9 cellular contexts compared by ENCODE assay signal in genomic region chr16:351804-352520, GRCh38. TPM values are rescaled to one million over a fixed set of nuclear protein-coding genes. Genes with fewer than 3 reads are reported as not detected.
DNase-seq lines count a peak whose midpoint lies in the region; FAIRE-seq and TF ChIP-seq lines count a peak whose summit lies in the region.
"Had no signal": no experiment of that assay in that cellular context is flagged by ENCODE, and none has a peak within 500 bp of the region (broad histone marks: within the 10 kb centered on the region; RNA-seq: fewer than 3 reads in every experiment).

No MANE protein-coding gene starts in this region.

- POLR2A ChIA-PET in OCI-LY7 (lab: Charles Lee): interaction anchor here (0.5 to 1.4 kb wide), 7 partner anchors 20 to 1522 kb away, joined by 3 to 8 read pairs (median 3); no protein-coding TSS in a partner anchor

- WGBS in mesodermal cell (ENCODE audit: insufficient coverage in 2 of 2), 2 experiments: 0% methylated on average over 53 to 76 of the region's 95 CpGs

- no peaks in the 10 kb centered on the region for H4K20me1 ChIP-seq in OCI-LY7 (ENCODE audit: insufficient read depth, low read length)

- H3K9me3 Mint-ChIP-seq in dendritic cell treated with granulocyte-macrophage colony-stimulating factor and Interleukin-4, amounts not matched to agents 40 ng/mL and 50 ng/mL, for 4 days: no peaks in the 10 kb centered on the region

- TF ChIP-seq CTCF in HFF-Myc (IDR thresholded peaks at IDR 0.05; ENCODE audit: low read depth, low read length, missing control alignments) (no peak), OCI-LY7 (conservative IDR thresholded peaks at IDR 0.05; ENCODE audit: low read length) (no peak), uterus (IDR thresholded peaks at IDR 0.05) (no peak), D721Med (IDR thresholded peaks at IDR 0.05; ENCODE audit: insufficient read depth, missing control alignments) (no peak)

- H3K36me3 ChIP-seq in OCI-LY7 (ENCODE audit: insufficient read depth, low read length) (peaks cover 12% of the 10 kb centered on the region), mesodermal cell (ENCODE audit: control insufficient read depth, insufficient read depth, low read length) (peaks cover 18% of the 10 kb centered on the region), uterus (no peaks in the 10 kb centered on the region)

- H3K4me3 ChIP-seq in HFF-Myc (replicated peaks; ENCODE audit: low read depth, low read length) (peak overlapping the region; percentile 75), OCI-LY7 (ENCODE audit: low read depth, low read length, poor library complexity, severe bottlenecking) (peak overlapping the region; percentile 96), mesodermal cell (ENCODE audit: extremely low read depth, insufficient read depth, low read length, poor library complexity, severe bottlenecking) (peak overlapping the region; percentile 69), uterus (peak overlapping the region; percentile 30 to 79)

- H3K9me2 ChIP-seq in OCI-LY7 (ENCODE audit: insufficient read depth, low read length): no peaks in the 10 kb centered on the region

- CTCF ChIA-PET in OCI-LY7 (lab: Charles Lee; ENCODE audit: unreplicated experiment): interaction anchor here (0.6 kb wide), 2 partner anchors 116 to 246 kb away, joined by 3 to 6 read pairs; no protein-coding TSS in a partner anchor

- intact Hi-C loops in OCI-LY7 (cut with micrococcal nuclease; ENCODE audit: unreplicated experiment): loop anchor here (2.0 kb wide), 1 partner anchor 117 kb away; the partner anchor contains the start of gene FAM234A
- intact Hi-C loops in dendritic cell treated with granulocyte-macrophage colony-stimulating factor and Interleukin-4, amounts not matched to agents 40 ng/mL and 50 ng/mL, for 4 days (cut with micrococcal nuclease): loop anchor here (1.0 to 5.0 kb wide), 2 partner anchors 35 to 117 kb away; no protein-coding TSS in a partner anchor
- intact Hi-C loops in uterus (cut with DNase I; ENCODE audit: low total_unique reads): no loop called here

- H2AFZ ChIP-seq in OCI-LY7 (ENCODE audit: low read length): peak overlapping the region; percentile 58; the same call in 1 of the 2 replicates

- DNase-seq in NCI-H2227 (lab: John Stamatoyannopoulos, UW; ENCODE audit: unreplicated experiment): peak; percentile 59
- no peak for DNase-seq in NCI-H2227 treated with DMSO at 0.1 percent for 48 hours (lab: John Stamatoyannopoulos, UW)
- no peak for DNase-seq in HFF-Myc (ENCODE audit: extremely low read depth, low read depth)
- no peak for DNase-seq in OCI-LY7 (ENCODE audit: low spot score)
- peak in 1 of 2 donors; percentile 47 for DNase-seq in uterus
- no peak for DNase-seq in D721Med (ENCODE audit: insufficient read length, low spot score)

- peak overlapping the region; percentile 98 for H3K4me2 ChIP-seq in OCI-LY7 (ENCODE audit: low read length)

- peaks cover 17% of the 10 kb centered on the region for H3K36me3 Mint-ChIP-seq in dendritic cell treated with granulocyte-macrophage colony-stimulating factor and Interleukin-4, amounts not matched to agents 40 ng/mL and 50 ng/mL, for 4 days (ENCODE audit: low read depth)

- H3K27ac ChIP-seq in OCI-LY7 (ENCODE audit: low read depth, low read length, poor library complexity, severe bottlenecking): no peak overlapping the region
- H3K27ac ChIP-seq in mesodermal cell (ENCODE audit: low read depth, low read length, severe bottlenecking): no peak overlapping the region
- peak overlapping the region; percentile 71 to 78 for H3K27ac ChIP-seq in uterus

- H3K9me3 ChIP-seq in OCI-LY7 (ENCODE audit: low read length) (no peaks in the 10 kb centered on the region), mesodermal cell (ENCODE audit: control insufficient read depth, low read length) (no peaks in the 10 kb centered on the region), uterus (no peaks in the 10 kb centered on the region)

- no peak for FAIRE-seq in D721Med (lab: Jason Lieb, UNC)
- FAIRE-seq: G401.6 had no signal

- TF ChIP-seq POLR2A in uterus (IDR thresholded peaks at IDR 0.05): no peak

- no peaks in the 10 kb centered on the region for H3K27me3 ChIP-seq in uterus

- BruUV-seq in OCI-LY7 (replicated peaks; lab: Mats Ljungman, UMichigan): no TSS peak

- H3K27ac Mint-ChIP-seq in dendritic cell treated with granulocyte-macrophage colony-stimulating factor and Interleukin-4, amounts not matched to agents 40 ng/mL and 50 ng/mL, for 4 days: peak overlapping the region; percentile 37

- no peaks in the 10 kb centered on the region for H3K27me3 Mint-ChIP-seq in dendritic cell treated with granulocyte-macrophage colony-stimulating factor and Interleukin-4, amounts not matched to agents 40 ng/mL and 50 ng/mL, for 4 days

- H3K4me3 Mint-ChIP-seq in dendritic cell treated with granulocyte-macrophage colony-stimulating factor and Interleukin-4, amounts not matched to agents 40 ng/mL and 50 ng/mL, for 4 days: peak overlapping the region; percentile 73

- peaks cover 9% of the 10 kb centered on the region; the same call in 1 of the 2 replicates for H3K79me2 ChIP-seq in OCI-LY7 (ENCODE audit: insufficient read depth, low read depth, low read length)

- H3K4me1 Mint-ChIP-seq in dendritic cell treated with granulocyte-macrophage colony-stimulating factor and Interleukin-4, amounts not matched to agents 40 ng/mL and 50 ng/mL, for 4 days (ENCODE audit: low read depth): peaks cover 46% of the 10 kb centered on the region

- peaks cover 22% of the 10 kb centered on the region for H3K4me1 ChIP-seq in OCI-LY7 (ENCODE audit: insufficient read depth, low read length, poor library complexity, severe bottlenecking)
- H3K4me1 ChIP-seq in mesodermal cell (ENCODE audit: control insufficient read depth, insufficient read depth, low read length, poor library complexity, severe bottlenecking): peaks cover 21% of the 10 kb centered on the region
- peaks cover 0 to 6% of the 10 kb centered on the region in 2 donors for H3K4me1 ChIP-seq in uterus

RNA-seq across cellular contexts. Expression of gene AXIN1, which starts 0.6 kb away (rescaled TPM):
- total RNA-seq in OCI-LY7 (2014; rRNA removed; shearing (Covaris generic)): 30.3 and 30.6 TPM in 2 replicates
- 29.0 and 29.8 TPM in 2 replicates for total RNA-seq in OCI-LY7 (2022)
- polyA plus RNA-seq in mesodermal cell (2013, experiment 1 of 2): 20.5 TPM
- polyA plus RNA-seq in mesodermal cell (2013, experiment 2 of 2): 20.3 TPM
- 10 to 100 TPM in 3 of 4 donors, 1 to 10 TPM in 1; 6.2 to 23.6 (median 19.9) TPM for total RNA-seq in uterus

RNA-seq across cellular contexts. Expression of gene MRPL28, which starts 18.4 kb away (rescaled TPM):
- 113 and 134 TPM in 2 replicates for total RNA-seq in OCI-LY7 (2014; rRNA removed; shearing (Covaris generic))
- 78.1 and 84.6 TPM in 2 replicates for total RNA-seq in OCI-LY7 (2022)
- 82.8 TPM for polyA plus RNA-seq in mesodermal cell (2013, experiment 1 of 2)
- 81.9 TPM for polyA plus RNA-seq in mesodermal cell (2013, experiment 2 of 2)
- total RNA-seq in uterus: 10 to 100 TPM; 32.4 to 97.3 (median 50.1) TPM

RNA-seq across cellular contexts. Expression of gene PGAP6, which starts 29.8 kb away (rescaled TPM):
- total RNA-seq in OCI-LY7 (2014; rRNA removed; shearing (Covaris generic)): 40.1 and 50.6 TPM in 2 replicates
- 34.3 and 41.2 TPM in 2 replicates for total RNA-seq in OCI-LY7 (2022)
- 81.4 TPM for polyA plus RNA-seq in mesodermal cell (2013, experiment 1 of 2)
- 64.9 TPM for polyA plus RNA-seq in mesodermal cell (2013, experiment 2 of 2)
- total RNA-seq in uterus: 10 to 100 TPM; 10.6 to 36.2 (median 12.8) TPM

RNA-seq across cellular contexts. Expression of gene NME4, which starts 45.0 kb away (rescaled TPM):
- total RNA-seq in OCI-LY7 (2014; rRNA removed; shearing (Covaris generic)): 25.0 and 28.3 TPM in 2 replicates
- 24.3 and 25.0 TPM in 2 replicates for total RNA-seq in OCI-LY7 (2022)
- polyA plus RNA-seq in mesodermal cell (2013, experiment 1 of 2): 320 TPM
- polyA plus RNA-seq in mesodermal cell (2013, experiment 2 of 2): 312 TPM
- total RNA-seq in uterus: 10 to 100 TPM; 37.3 to 77.6 (median 62.2) TPM

RNA-seq across cellular contexts. Expression of gene DECR2, which starts 49.7 kb away (rescaled TPM):
- 7.5 and 8.0 TPM in 2 replicates for total RNA-seq in OCI-LY7 (2014; rRNA removed; shearing (Covaris generic))
- total RNA-seq in OCI-LY7 (2022) (14.4 and 15.9 TPM in 2 replicates), uterus (100 to 1,000 TPM in 1 of 4 donors, 10 to 100 TPM in 3; 10.6 to 106 (median 31.9) TPM)
- 15.1 TPM for polyA plus RNA-seq in mesodermal cell (2013, experiment 1 of 2)
- polyA plus RNA-seq in mesodermal cell (2013, experiment 2 of 2): 14.9 TPM

Comparison
In these comparisons a context has a peak if more than half of its experiments do, and no peak if none do; other contexts are left out.
1. H3K27ac ChIP-seq: peak in uterus (2 of 2); none in OCI-LY7 (single experiment) and mesodermal cell (single experiment).
2. Peak in every context shown above with its lines, with median percentiles within 50 percentile points of each other: H3K4me3 ChIP-seq.